ENCODE assay signal across 29 cellular contexts in the genomic region with DNA sequence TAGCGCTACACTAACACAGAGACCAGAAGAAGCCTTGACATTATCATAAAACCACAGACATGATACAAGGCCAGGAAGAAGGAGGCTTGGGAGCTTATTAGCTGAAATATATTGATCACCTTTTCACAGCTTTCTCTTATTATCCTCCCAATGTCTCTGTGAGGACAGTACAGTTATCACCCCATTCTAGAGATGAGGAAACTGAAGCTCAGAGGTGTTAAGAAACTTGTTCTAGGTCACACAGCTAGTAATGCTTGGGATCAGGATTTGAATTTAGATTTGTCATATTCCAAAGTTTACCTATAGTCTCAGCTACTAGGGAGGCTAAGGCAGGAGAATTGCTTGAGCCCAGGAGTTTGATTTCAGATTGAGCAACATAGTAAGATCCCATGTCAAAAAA. TPM values are rescaled to one million over a fixed set of nuclear protein-coding genes. Genes with fewer than 3 reads are reported as not detected.
DNase-seq lines count a peak whose midpoint lies in the region; ATAC-seq, FAIRE-seq and TF ChIP-seq lines count a peak whose summit lies in the region.
"Had no signal": no experiment of that assay in that cellular context is flagged by ENCODE, and none has a peak within 500 bp of the region (broad histone marks: within the 10 kb centered on the region; RNA-seq: fewer than 3 reads in every experiment).

No MANE protein-coding gene starts in this region.

- H3K4me1 Mint-ChIP-seq in glutamatergic neuron (ENCODE audit: low read depth, unreplicated experiment) = peaks cover 38% of the 10 kb centered on the region
- H3K4me1 Mint-ChIP-seq: CD4-positive, alpha-beta memory T cell; CD4-positive, CD25-positive, alpha-beta regulatory T cell; CD8-positive, alpha-beta memory T cell had no signal

- no peak for TF ChIP-seq RAD21 in K562 (CRISPR knock-in tag; conservative IDR thresholded peaks at IDR 0.05 in 1 of 2, IDR thresholded peaks at IDR 0.05 in 1 of 2)

- H3K27me3 ChIP-seq in OCI-LY1 (ENCODE audit: insufficient read depth, low read length) = no peaks in the 10 kb centered on the region
- H3K27me3 ChIP-seq in K562 (ENCODE audit: control insufficient read depth in 2 of 2, insufficient read depth in 2 of 2, low read length in 2 of 2) = peaks cover 0 to 13% of the 10 kb centered on the region in 2 experiments; a peak in 1 of 5 replicates
- H3K27me3 ChIP-seq: BLaER1 had no signal

- H3K9me3 Mint-ChIP-seq in glutamatergic neuron (ENCODE audit: unreplicated experiment) = peaks cover 2% of the 10 kb centered on the region

- no peak overlapping the region for H3K27ac ChIP-seq in OCI-LY1 (ENCODE audit: low read depth, low read length, poor library complexity, severe bottlenecking)
- H3K27ac ChIP-seq in K562 (ENCODE audit: extremely low read depth, low read depth, low read length) = no peak overlapping the region
- no peak overlapping the region for H3K27ac ChIP-seq in RWPE1
- H3K27ac ChIP-seq: BLaER1 had no signal

- ATAC-seq in K562 (no peak), GM21381 (IDR thresholded peaks at IDR 0.05; ENCODE audit: unreplicated experiment) (no peak)
- ATAC-seq: GM12878 had no signal

- no peaks in the 10 kb centered on the region for H3F3A ChIP-seq in OCI-LY1 (ENCODE audit: insufficient read depth, low read length)

- H3K27ac Mint-ChIP-seq in glutamatergic neuron (ENCODE audit: unreplicated experiment) = peak overlapping the region; percentile 89
- H3K27ac Mint-ChIP-seq: CD14-positive monocyte; CD4-positive, alpha-beta memory T cell; CD4-positive, CD25-positive, alpha-beta regulatory T cell; CD8-positive, alpha-beta memory T cell had no signal

- peaks cover 7% of the 10 kb centered on the region for H3K36me3 Mint-ChIP-seq in glutamatergic neuron (ENCODE audit: unreplicated experiment)
- H3K36me3 Mint-ChIP-seq: CD14-positive monocyte; CD4-positive, alpha-beta memory T cell; CD4-positive, CD25-positive, alpha-beta regulatory T cell had no signal

- no TSS peak for BruUV-seq in K562 (replicated peaks; lab: Mats Ljungman, UMichigan)

- no peak for TF ChIP-seq EP300 in K562 (IDR thresholded peaks at IDR 0.05; ENCODE audit: low read length)

- POLR2A ChIA-PET in K562 (lab: Yijun Ruan, JAX) = interaction anchor here (0.6 kb wide), 1 partner anchor 22 kb away, joined by 5 read pairs; no protein-coding TSS in a partner anchor
- POLR2A ChIA-PET in RWPE1 (lab: Yijun Ruan, JAX; ENCODE audit: low non-redundant PET) = no interaction called here

- H3K4me1 ChIP-seq in OCI-LY1 (ENCODE audit: insufficient read depth, low read length, severe bottlenecking) (peaks cover 44% of the 10 kb centered on the region), K562 (replicated peaks in 1 of 2; ENCODE audit: control insufficient read depth in 2 of 2, insufficient read depth in 2 of 2, low read length in 2 of 2) (peaks cover 3 to 8% of the 10 kb centered on the region in 2 experiments; a peak in 3 of 5 replicates)
- H3K4me1 ChIP-seq: BE2C had no signal

- intact Hi-C loops in K562 (cut with micrococcal nuclease) = no loop called here

- H3K9me3 ChIP-seq in OCI-LY1 (ENCODE audit: low read length) (peaks cover 11% of the 10 kb centered on the region; the same call in 1 of the 2 replicates), K562 (replicated peaks; ENCODE audit: control insufficient read depth, insufficient read depth, low read depth, low read length) (no peaks in the 10 kb centered on the region)
- H3K9me3 ChIP-seq: BE2C, BLaER1 had no signal

- H3K9me2 ChIP-seq in OCI-LY1 (ENCODE audit: low read depth, low read length) = no peaks in the 10 kb centered on the region

- no peak for DNase-seq in K562 (ENCODE audit: extremely low read depth in 1 of 4, low spot score in 3 of 4)
- no peak for DNase-seq in glutamatergic neuron
- DNase-seq in RWPE1 (ENCODE audit: low spot score) = no peak
- no peak for DNase-seq in NCI-H1092 (lab: John Stamatoyannopoulos, UW)
- no peak for DNase-seq in activated CD4-positive, alpha-beta T cell treated with anti-CD3 and anti-CD28 coated beads for 48 hours
- DNase-seq: 8988T; ACHN; BE2C; C1 segment of cervical spinal cord; CD4-positive, alpha-beta memory T cell; CD4-positive, CD25-positive, alpha-beta regulatory T cell; CD8-positive, alpha-beta memory T cell; COR-L47; DMS 273 treated with DMSO at 0.1 percent for 48 hours; DMS153; DMS53; DMS79; DND-41; EL; GDM1 had no signal

- H3K4me3 ChIP-seq in OCI-LY1 (ENCODE audit: low read depth, low read length, poor library complexity, severe bottlenecking) (no peak overlapping the region), K562 (no peak overlapping the region)
- H3K4me3 ChIP-seq: BLaER1, GM12878 had no signal

- CTCF ChIA-PET in K562 (lab: Yijun Ruan, JAX; ENCODE audit: low intra/inter-chr PET ratio) = no interaction called here
- CTCF ChIA-PET in RWPE1 (lab: Yijun Ruan, JAX) = no interaction called here

- H3K9ac ChIP-seq in OCI-LY1 (ENCODE audit: low read length) (peak overlapping the region; percentile 7; the same call in 1 of the 2 replicates), K562 (ENCODE audit: insufficient read depth in 1 of 2, low read depth in 2 of 2, low read length in 2 of 2) (no peak overlapping the region)
- H3K9ac ChIP-seq: BLaER1 had no signal

- 20% methylated on average over 1 of the region's 1 CpG for WGBS in K562 (ENCODE audit: insufficient coverage, low coverage, missing lambda C conversion rate)

- in situ Hi-C loops in K562 (cut with MboI) = no loop called here

- H3K36me3 ChIP-seq in OCI-LY1 (ENCODE audit: insufficient read depth, low read length) (peaks cover 7% of the 10 kb centered on the region; the same call in 1 of the 2 replicates), K562 (ENCODE audit: control insufficient read depth, insufficient read depth, low read length) (no peaks in the 10 kb centered on the region)
- H3K36me3 ChIP-seq: BE2C, BLaER1 had no signal

- TF ChIP-seq POLR2A in K562 (conservative IDR thresholded peaks at IDR 0.05) = no peak

- no peak for TF ChIP-seq CTCF in OCI-LY1 (IDR thresholded peaks at IDR 0.05; ENCODE audit: low read length)
- TF ChIP-seq CTCF in K562 (IDR thresholded peaks at IDR 0.05 in 2 of 3, conservative IDR thresholded peaks at IDR 0.05 in 1 of 3; ENCODE audit: insufficient read depth in 2 of 3, low read depth in 1 of 3, low read length in 3 of 3) = no peak
- no peak for TF ChIP-seq CTCF in glutamatergic neuron (IDR thresholded peaks at IDR 0.05; ENCODE audit: partially characterized antibody, unreplicated experiment)
- TF ChIP-seq CTCF in RWPE1 (conservative IDR thresholded peaks at IDR 0.05; ENCODE audit: low read depth) = no peak

- H3K79me2 ChIP-seq in OCI-LY1 (ENCODE audit: insufficient read depth, low read length) (no peaks in the 10 kb centered on the region), K562 (ENCODE audit: control insufficient read depth, insufficient read depth, low read length) (no peaks in the 10 kb centered on the region)

- H3K4me2 ChIP-seq in OCI-LY1 (ENCODE audit: low read length) (no peak overlapping the region), K562 (ENCODE audit: insufficient read depth, low read length) (no peak overlapping the region)
- H3K4me2 ChIP-seq: BLaER1 had no signal

- no peaks in the 10 kb centered on the region for H4K20me1 ChIP-seq in OCI-LY1 (ENCODE audit: insufficient read depth, low read length)
- H4K20me1 ChIP-seq in K562 (replicated peaks; ENCODE audit: control insufficient read depth, insufficient read depth, low read length) = no peaks in the 10 kb centered on the region
- H4K20me1 ChIP-seq: BLaER1 had no signal

- H3K4me3 Mint-ChIP-seq in glutamatergic neuron (ENCODE audit: unreplicated experiment) = no peak overlapping the region
- H3K4me3 Mint-ChIP-seq: CD14-positive monocyte; CD4-positive, alpha-beta memory T cell; CD4-positive, CD25-positive, alpha-beta regulatory T cell; CD8-positive, alpha-beta memory T cell had no signal

- FAIRE-seq in K562 (lab: Jason Lieb, UNC) = no peak
- FAIRE-seq: A204.1, GM12878, GM12892, GM18507, GM19239 had no signal

- no peaks in the 10 kb centered on the region for H3K9me1 ChIP-seq in K562 (ENCODE audit: control insufficient read depth, insufficient read depth, low read length)

- no peaks in the 10 kb centered on the region for H3K27me3 Mint-ChIP-seq in glutamatergic neuron (ENCODE audit: unreplicated experiment)

- peak overlapping the region; percentile 63; the same call in 1 of the 2 replicates for H2AFZ ChIP-seq in OCI-LY1 (ENCODE audit: low read length)
- peak overlapping the region; percentile 35; the same call in 1 of the 2 replicates for H2AFZ ChIP-seq in K562 (ENCODE audit: low read depth, low read length)

RNA-seq across cellular contexts. Expression of a gene that starts 44.6 kb away (rescaled TPM):
- 48.1 and 65.2 TPM in 2 replicates for total RNA-seq in K562 (2011; cell fraction: chromatin; rRNA removed; ENCODE audit: low replicate concordance)
- total RNA-seq in K562 (2011; cell fraction: nucleolus; rRNA removed) = 41.1 and 45.5 TPM in 2 replicates
- 41.8 and 50.5 TPM in 2 replicates for total RNA-seq in K562 (2011; cell fraction: nucleoplasm; rRNA removed)
- total RNA-seq in K562 (2014; rRNA removed) = 8.2 and 10.4 TPM in 2 replicates
- total RNA-seq in K562 (2014; rRNA removed; fragmentation: Illumina TruSeq; extraction: Trizol) = 7.9 and 8.5 TPM in 2 replicates
- 3.6 and 3.8 TPM in 2 replicates for total RNA-seq in K562 (2015; rRNA removed; fragmentation: Illumina TruSeq; extraction: Trizol)
- total RNA-seq in K562 (2021) = 12.8 and 13.6 TPM in 2 replicates
- 12.2 and 16.4 TPM in 2 replicates for polyA plus RNA-seq in K562 (2011; rRNA removed)
- polyA plus RNA-seq in K562 (2011; cell fraction: cytosol; rRNA removed) = 11.4 and 13.9 TPM in 2 replicates
- 9.9 and 15.8 TPM in 2 replicates for polyA plus RNA-seq in K562 (2011; cell fraction: nucleus; rRNA removed)
- 6.6 and 7.6 TPM in 2 replicates for polyA plus RNA-seq in K562 (2012)
- polyA plus RNA-seq in K562 (2014; fragmentation: Illumina TruSeq; extraction: Trizol) = 9.7 and 12.0 TPM in 2 replicates
- 1 to 10 TPM; 4.3 to 5.2 TPM for polyA plus RNA-seq in K562 (2014; fragmentation: Nextera tagmentation; extraction: Ambion mirVana)
- polyA plus RNA-seq in K562 (2014; rRNA removed) = 6.7 and 7.0 TPM in 2 replicates
- 39.9 and 55.1 TPM in 2 replicates for polyA minus RNA-seq in K562 (2011; rRNA and poly(A)+ RNA removed)
- 19.4 and 29.2 TPM in 2 replicates for polyA minus RNA-seq in K562 (2011; cell fraction: cytosol; rRNA and poly(A)+ RNA removed)
- polyA minus RNA-seq in K562 (2011; cell fraction: nucleus; rRNA and poly(A)+ RNA removed) = 15.8 and 17.2 TPM in 2 replicates
- 3.9 TPM for total RNA-seq in glutamatergic neuron (ENCODE audit: unreplicated experiment)
- total RNA-seq: CD8-positive, alpha-beta memory T cell had no signal
- polyA plus RNA-seq: CD4-positive, alpha-beta memory T cell; CD4-positive, CD25-positive, alpha-beta regulatory T cell; CD8-positive, alpha-beta memory T cell had no signal
